Comparison of ENCODE assay signal across 25 cellular contexts in genomic region chr3:106272302-106272701, GRCh38.
"Had no signal": no experiment of that assay in that cellular context is flagged by ENCODE, and none has a peak within 500 bp of the region (broad histone marks: within the 10 kb centered on the region; RNA-seq: fewer than 3 reads in every experiment).

No MANE protein-coding gene starts in this region.

- H3K27ac ChIP-seq: colonic mucosa, epithelial cell of prostate, esophagus squamous epithelium, gastrocnemius medialis, heart right ventricle, left lung, lower lobe of right lung had no signal

- H3K27me3 ChIP-seq: colonic mucosa, esophagus squamous epithelium, gastrocnemius medialis, heart right ventricle, left lung had no signal

- H3K4me3 ChIP-seq: colonic mucosa, esophagus squamous epithelium, gastrocnemius medialis, heart right ventricle, left lung, lower lobe of right lung, mucosa of descending colon had no signal

- H3K4me1 Mint-ChIP-seq: endodermal cell, mesothelial cell of epicardium had no signal

- ATAC-seq: effector memory CD8-positive, alpha-beta T cell; esophagus mucosa; gastrocnemius medialis; heart right ventricle; left cardiac atrium; left lung; left ventricle myocardium superior; lower lobe of right lung; mucosa of descending colon had no signal

- H3K27me3 Mint-ChIP-seq: dendritic cell treated with granulocyte-macrophage colony-stimulating factor and Interleukin-4, amounts not matched to agents 40 ng/mL and 50 ng/mL, for 4 days; effector memory CD8-positive, alpha-beta T cell; naive B cell had no signal

- H3K4me3 Mint-ChIP-seq: dendritic cell treated with granulocyte-macrophage colony-stimulating factor and Interleukin-4, amounts not matched to agents 40 ng/mL and 50 ng/mL, for 4 days; effector memory CD8-positive, alpha-beta T cell; endodermal cell; mesothelial cell of epicardium; naive B cell had no signal

- H3K36me3 ChIP-seq: colonic mucosa, esophagus squamous epithelium, gastrocnemius medialis, heart right ventricle, left lung, lower lobe of right lung had no signal

- DNase-seq: colonic mucosa; cortex of kidney; effector CD8-positive, alpha-beta T cell; effector memory CD8-positive, alpha-beta T cell; endodermal cell; erythroblast; esophagus squamous epithelium; foreskin fibroblast; foreskin melanocyte; gastrocnemius medialis; glutamatergic neuron; head of caudate nucleus; heart right ventricle; hippocampal formation; left cardiac atrium; left lung; left ventricle myocardium superior; lower lobe of right lung; mesenchymal stem cell; mucosa of descending colon; naive B cell had no signal

- H3K4me1 ChIP-seq: colonic mucosa, esophagus squamous epithelium, gastrocnemius medialis, heart right ventricle, left lung, lower lobe of right lung had no signal

- H3K27ac Mint-ChIP-seq: dendritic cell treated with granulocyte-macrophage colony-stimulating factor and Interleukin-4, amounts not matched to agents 40 ng/mL and 50 ng/mL, for 4 days; effector memory CD8-positive, alpha-beta T cell; endodermal cell; mesothelial cell of epicardium; naive B cell had no signal

- H3K9me3 Mint-ChIP-seq: effector memory CD8-positive, alpha-beta T cell; endodermal cell had no signal

- H3K9me3 ChIP-seq: colonic mucosa, esophagus squamous epithelium, gastrocnemius medialis, heart right ventricle, lower lobe of right lung, mucosa of descending colon had no signal
